In the genomic region with DNA sequence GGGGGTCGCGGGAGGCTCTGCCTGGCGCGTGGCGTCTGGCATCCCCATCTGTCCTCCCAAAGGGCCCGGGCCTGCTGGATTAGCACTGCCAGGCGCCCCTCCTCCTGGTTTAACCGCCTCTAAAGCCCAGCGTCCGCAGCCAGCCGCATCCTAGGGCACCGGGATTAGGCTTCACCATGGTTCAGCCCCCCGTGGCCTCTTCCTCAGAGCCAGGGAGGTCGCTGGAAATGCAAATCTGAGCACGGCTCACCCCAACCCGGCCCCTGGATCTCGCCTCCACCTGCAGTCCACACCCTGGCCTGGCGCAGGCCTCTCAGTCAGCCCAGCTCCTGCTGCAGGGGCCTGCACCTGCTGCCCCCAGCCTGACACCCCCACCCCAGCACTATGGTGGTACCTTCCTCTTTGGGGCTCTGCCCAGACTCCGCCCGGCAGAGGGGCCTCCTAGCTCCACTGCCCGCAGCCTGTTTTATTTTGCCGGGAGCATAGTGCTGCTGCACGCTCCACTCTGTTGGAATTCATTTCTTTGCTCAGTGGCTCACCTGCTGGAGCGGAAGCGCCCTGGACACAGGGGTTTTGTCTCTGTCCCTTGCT, we compare ENCODE assay signal across 8 cellular contexts. TPM values are rescaled to one million over a fixed set of nuclear protein-coding genes. Genes with fewer than 3 reads are reported as not detected.
A peak's percentile ranks its signal among the peaks of the same experiment; 100 is the strongest.
DNase-seq lines count a peak whose midpoint lies in the region; ATAC-seq and TF ChIP-seq lines count a peak whose summit lies in the region.

No MANE protein-coding gene starts in this region.

- H3K4me1 ChIP-seq in rectal smooth muscle tissue (ENCODE audit: control insufficient read depth, insufficient read depth, low read length): no peaks in the 10 kb centered on the region

- no peaks in the 10 kb centered on the region for H3K9me3 Mint-ChIP-seq in activated T-cell treated with anti-CD3 and anti-CD28 coated beads, Interleukin-2, amount 50 U/mL, for 72 hours
- no peaks in the 10 kb centered on the region for H3K9me3 Mint-ChIP-seq in endothelial cell (ENCODE audit: unreplicated experiment)

- DNase-seq in activated T-cell treated with anti-CD3 and anti-CD28 coated beads, Interleukin-2, amount 50 U/mL, for 72 hours: no peak
- no peak for DNase-seq in activated T-cell treated with anti-CD3 and anti-CD28 coated beads for 4 hours
- DNase-seq in NCI-H82 treated with DMSO at 0.1 percent for 48 hours (lab: John Stamatoyannopoulos, UW; ENCODE audit: unreplicated experiment): peak; percentile 64
- DNase-seq in endothelial cell (ENCODE audit: low spot score): peak; percentile 27

- no peaks in the 10 kb centered on the region for H3K27me3 Mint-ChIP-seq in activated T-cell treated with anti-CD3 and anti-CD28 coated beads, Interleukin-2, amount 50 U/mL, for 72 hours (ENCODE audit: low read depth)
- peaks cover 9% of the 10 kb centered on the region for H3K27me3 Mint-ChIP-seq in endothelial cell (ENCODE audit: unreplicated experiment)

- H3K36me3 ChIP-seq in rectal smooth muscle tissue (ENCODE audit: control insufficient read depth, insufficient read depth, low read length): no peaks in the 10 kb centered on the region

- ATAC-seq in activated T-cell treated with anti-CD3 and anti-CD28 coated beads, Interleukin-2, amount 50 U/mL, for 72 hours (replicated peaks in 1 of 2): no peak
- no peak for ATAC-seq in HG02840 (IDR thresholded peaks at IDR 0.05; ENCODE audit: low FRiP score, unreplicated experiment)
- ATAC-seq in HG02763 (IDR thresholded peaks at IDR 0.05; ENCODE audit: unreplicated experiment): no peak
- no peak for ATAC-seq in GM19467 (IDR thresholded peaks at IDR 0.05; ENCODE audit: unreplicated experiment)

- peaks cover 0 to 2% of the 10 kb centered on the region in 2 donors for H3K36me3 Mint-ChIP-seq in activated T-cell treated with anti-CD3 and anti-CD28 coated beads, Interleukin-2, amount 50 U/mL, for 72 hours (ENCODE audit: insufficient read depth in 2 of 2)
- peaks cover 2% of the 10 kb centered on the region for H3K36me3 Mint-ChIP-seq in endothelial cell (ENCODE audit: low read depth, unreplicated experiment)

- H3K4me3 Mint-ChIP-seq in activated T-cell treated with anti-CD3 and anti-CD28 coated beads, Interleukin-2, amount 50 U/mL, for 72 hours: peak overlapping the region; percentile 80 to 82
- peak overlapping the region; percentile 81 for H3K4me3 Mint-ChIP-seq in endothelial cell (ENCODE audit: unreplicated experiment)

- no peak for TF ChIP-seq CTCF in endothelial cell (IDR thresholded peaks at IDR 0.05; ENCODE audit: unreplicated experiment)

- no peak overlapping the region for H3K27ac ChIP-seq in rectal smooth muscle tissue (ENCODE audit: low read depth, low read length)

- H3K9ac ChIP-seq in rectal smooth muscle tissue (ENCODE audit: low read length): no peak overlapping the region

- H3K27ac Mint-ChIP-seq in activated T-cell treated with anti-CD3 and anti-CD28 coated beads, Interleukin-2, amount 50 U/mL, for 72 hours: no peak overlapping the region
- H3K27ac Mint-ChIP-seq in endothelial cell (ENCODE audit: unreplicated experiment): peak overlapping the region; percentile 37

- H3K4me1 Mint-ChIP-seq in activated T-cell treated with anti-CD3 and anti-CD28 coated beads, Interleukin-2, amount 50 U/mL, for 72 hours (ENCODE audit: low read depth): peaks cover 12% of the 10 kb centered on the region
- peaks cover 4% of the 10 kb centered on the region for H3K4me1 Mint-ChIP-seq in endothelial cell (ENCODE audit: unreplicated experiment)

- no peaks in the 10 kb centered on the region for H3K27me3 ChIP-seq in rectal smooth muscle tissue (ENCODE audit: control insufficient read depth, insufficient read depth, low read length)

- H3K4me3 ChIP-seq in rectal smooth muscle tissue (ENCODE audit: low read length): peak overlapping the region; percentile 25

RNA-seq across cellular contexts. Expression of gene PRELID3A, which starts 13.2 kb away (rescaled TPM):
- total RNA-seq in activated T-cell treated with anti-CD3 and anti-CD28 coated beads, Interleukin-2, amount 50 U/mL, for 72 hours: 1 to 10 TPM; 3.0 to 4.4 TPM
- total RNA-seq in endothelial cell (ENCODE audit: unreplicated experiment): 1.5 TPM

RNA-seq across cellular contexts. Expression of gene AFG3L2, which starts 43.9 kb away (rescaled TPM):
- total RNA-seq in activated T-cell treated with anti-CD3 and anti-CD28 coated beads, Interleukin-2, amount 50 U/mL, for 72 hours: 10 to 100 TPM; 45.7 to 56.7 TPM
- total RNA-seq in endothelial cell (ENCODE audit: unreplicated experiment): 47.7 TPM

Comparison
In these comparisons a context has a peak if more than half of its experiments do, and no peak if none do; other contexts are left out.
1. DNase-seq: peak in NCI-H82 treated with DMSO at 0.1 percent for 48 hours (single experiment) and endothelial cell (single experiment); none in activated T-cell treated with anti-CD3 and anti-CD28 coated beads, Interleukin-2, amount 50 U/mL, for 72 hours (0 of 2) and activated T-cell treated with anti-CD3 and anti-CD28 coated beads for 4 hours (single experiment).